Comparison of ENCODE assay signal across 8 cellular contexts in the genomic region with DNA sequence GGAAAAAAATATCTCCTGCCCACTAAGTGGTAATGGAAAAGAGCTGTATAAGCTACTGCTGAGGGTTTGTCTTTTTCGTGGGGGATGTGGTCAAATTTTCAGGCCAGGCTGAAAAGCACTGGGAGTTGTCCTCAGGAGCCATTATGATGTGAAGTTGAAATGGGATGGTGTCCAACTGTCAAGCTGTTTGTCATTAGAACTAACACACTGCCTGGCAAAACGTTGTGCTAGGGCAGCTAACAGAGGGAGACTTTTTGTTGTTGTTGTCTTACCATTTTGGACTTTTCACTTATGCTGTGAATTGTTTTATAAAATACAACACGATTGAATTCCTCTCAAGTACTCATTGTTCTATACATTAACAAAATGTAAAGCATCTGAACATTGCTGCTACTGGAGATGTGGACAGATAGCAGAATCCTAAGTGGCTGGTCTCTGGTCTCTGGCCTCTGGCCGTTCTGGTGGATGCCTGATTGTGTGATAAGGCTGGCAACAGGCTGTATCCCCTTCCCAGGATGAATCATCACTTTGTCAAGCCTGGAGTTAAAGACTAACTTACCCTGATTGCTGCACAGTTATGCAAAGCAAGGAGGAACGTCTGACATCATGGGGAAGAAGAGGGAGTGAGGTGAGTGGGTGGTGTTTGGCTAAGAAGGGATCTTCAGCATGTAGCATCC. TPM values are rescaled to one million over a fixed set of nuclear protein-coding genes. Genes with fewer than 3 reads are reported as not detected.
DNase-seq lines count a peak whose midpoint lies in the region; ATAC-seq and TF ChIP-seq lines count a peak whose summit lies in the region.

No MANE protein-coding gene starts in this region.

- H3K4me3 Mint-ChIP-seq in activated CD4-positive, alpha-beta T cell treated with anti-CD3 and anti-CD28 coated beads for 36 hours: peak overlapping the region; percentile 79
- peak overlapping the region; percentile 94 for H3K4me3 Mint-ChIP-seq in progenitor cell of endocrine pancreas (ENCODE audit: low read depth)

- H3K4me1 Mint-ChIP-seq in activated CD4-positive, alpha-beta T cell treated with anti-CD3 and anti-CD28 coated beads for 36 hours: peaks cover 20% of the 10 kb centered on the region
- H3K4me1 Mint-ChIP-seq in progenitor cell of endocrine pancreas (ENCODE audit: low read depth): peaks cover 55% of the 10 kb centered on the region

- peaks cover 5% of the 10 kb centered on the region for H3K9me3 Mint-ChIP-seq in activated CD4-positive, alpha-beta T cell treated with anti-CD3 and anti-CD28 coated beads for 36 hours (ENCODE audit: low read depth)
- no peaks in the 10 kb centered on the region for H3K9me3 Mint-ChIP-seq in progenitor cell of endocrine pancreas (ENCODE audit: low read depth)

- TF ChIP-seq CTCF in fibroblast of mammary gland (conservative IDR thresholded peaks at IDR 0.05; ENCODE audit: control insufficient read depth, insufficient read depth, low read depth, low read length) (no peak), progenitor cell of endocrine pancreas (IDR thresholded peaks at IDR 0.05; ENCODE audit: unreplicated experiment) (no peak)

- H3K27me3 Mint-ChIP-seq in activated CD4-positive, alpha-beta T cell treated with anti-CD3 and anti-CD28 coated beads for 36 hours: peaks cover 20% of the 10 kb centered on the region
- H3K27me3 Mint-ChIP-seq in progenitor cell of endocrine pancreas: no peaks in the 10 kb centered on the region

- DNase-seq in activated CD4-positive, alpha-beta T cell treated with anti-CD3 and anti-CD28 coated beads for 36 hours: no peak
- DNase-seq in activated CD4-positive, alpha-beta T cell treated with anti-CD3 and anti-CD28 coated beads for 48 hours: no peak
- DNase-seq in OCI-M1 (lab: John Stamatoyannopoulos, UW) (peak; percentile 23), fibroblast of mammary gland (ENCODE audit: low read depth) (peak; percentile 96), progenitor cell of endocrine pancreas (ENCODE audit: low spot score, unreplicated experiment) (no peak), iPS-NIHi11 (ENCODE audit: low spot score) (no peak), DMS79 treated with DMSO at 0.1 percent for 48 hours (lab: John Stamatoyannopoulos, UW) (no peak)

- CTCF ChIA-PET in activated CD4-positive, alpha-beta T cell treated with anti-CD3 and anti-CD28 coated beads for 36 hours (lab: Charles Lee): interaction anchor here (1.1 to 2.3 kb wide), 2 partner anchors 8 to 274 kb away, joined by 3 to 6 read pairs; no protein-coding TSS in a partner anchor

- intact Hi-C loops in activated CD4-positive, alpha-beta T cell treated with anti-CD3 and anti-CD28 coated beads for 36 hours (cut with DNase I, micrococcal nuclease): loop anchor here (5.0 kb wide), 2 partner anchors 75 to 195 kb away; no protein-coding TSS in a partner anchor

- POLR2A ChIA-PET in activated CD4-positive, alpha-beta T cell treated with anti-CD3 and anti-CD28 coated beads for 36 hours (lab: Charles Lee): no interaction called here

- no peaks in the 10 kb centered on the region for H3K36me3 Mint-ChIP-seq in activated CD4-positive, alpha-beta T cell treated with anti-CD3 and anti-CD28 coated beads for 36 hours (ENCODE audit: low read depth)
- peaks cover 14% of the 10 kb centered on the region for H3K36me3 Mint-ChIP-seq in progenitor cell of endocrine pancreas (ENCODE audit: insufficient read depth)

- peak overlapping the region; percentile 11 for H3K27ac Mint-ChIP-seq in activated CD4-positive, alpha-beta T cell treated with anti-CD3 and anti-CD28 coated beads for 36 hours
- H3K27ac Mint-ChIP-seq in progenitor cell of endocrine pancreas: peak overlapping the region; percentile 98

- peak overlapping the region; percentile 83 for H3K4me3 ChIP-seq in fibroblast of mammary gland (ENCODE audit: control insufficient read depth, low read depth, low read length)

- no peak for ATAC-seq in activated CD4-positive, alpha-beta T cell treated with anti-CD3 and anti-CD28 coated beads for 36 hours
- no peak for ATAC-seq in HG03521 (IDR thresholded peaks at IDR 0.05; ENCODE audit: unreplicated experiment)

RNA-seq across cellular contexts. Expression of a gene that starts 2.3 kb away (rescaled TPM):
- 10 to 100 TPM; 29.7 to 36.7 TPM for total RNA-seq in activated CD4-positive, alpha-beta T cell treated with anti-CD3 and anti-CD28 coated beads for 36 hours
- 157 and 158 TPM in 2 replicates for total RNA-seq in progenitor cell of endocrine pancreas

Comparison
In these comparisons a context has a peak if more than half of its experiments do, and no peak if none do; other contexts are left out.
1. DNase-seq: peak in OCI-M1 (single experiment) and fibroblast of mammary gland (single experiment); none in activated CD4-positive, alpha-beta T cell treated with anti-CD3 and anti-CD28 coated beads for 36 hours (single experiment), activated CD4-positive, alpha-beta T cell treated with anti-CD3 and anti-CD28 coated beads for 48 hours (single experiment), progenitor cell of endocrine pancreas (single experiment), iPS-NIHi11 (single experiment) and DMS79 treated with DMSO at 0.1 percent for 48 hours (single experiment).